25 cellular contexts compared by ENCODE assay signal in the genomic region with DNA sequence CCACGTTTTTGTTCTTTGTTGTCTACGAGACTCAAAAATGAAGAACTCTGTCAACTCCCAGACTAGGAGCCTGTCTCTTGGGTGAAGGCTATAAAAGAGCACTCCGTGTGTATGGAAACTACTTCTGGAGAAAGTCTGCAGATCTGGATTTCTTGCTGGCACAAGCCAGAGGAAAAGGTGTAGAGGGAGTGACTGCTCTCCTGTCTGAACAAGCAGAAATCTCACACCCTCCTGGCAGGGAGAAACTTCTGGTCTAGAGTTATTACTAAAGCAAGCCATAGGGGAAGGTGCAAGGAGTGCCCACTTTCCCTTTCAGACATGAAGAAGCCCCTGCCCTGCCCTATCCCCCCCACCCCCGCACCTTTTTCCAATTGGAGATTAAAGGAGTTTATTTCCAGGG. TPM values are rescaled to one million over a fixed set of nuclear protein-coding genes. Genes with fewer than 3 reads are reported as not detected.
DNase-seq lines count a peak whose midpoint lies in the region; ATAC-seq and TF ChIP-seq lines count a peak whose summit lies in the region.
"Had no signal": no experiment of that assay in that cellular context is flagged by ENCODE, and none has a peak within 500 bp of the region (broad histone marks: within the 10 kb centered on the region; RNA-seq: fewer than 3 reads in every experiment).

No MANE protein-coding gene starts in this region.

- H3K4me1 ChIP-seq in spleen = no peaks in the 10 kb centered on the region
- H3K4me1 ChIP-seq: BE2C, BLaER1 had no signal

- H3K4me3 ChIP-seq in epithelial cell of esophagus (ENCODE audit: low read length) (no peak overlapping the region), spleen (no peak overlapping the region)
- H3K4me3 ChIP-seq: BLaER1, GM12878 had no signal

- TF ChIP-seq POLR2A in spleen (IDR thresholded peaks at IDR 0.05) = no peak

- peaks cover 3 to 54% (median 46%) of the 10 kb centered on the region in 8 donors for H3K9me3 ChIP-seq in spleen
- H3K9me3 ChIP-seq: BE2C had no signal

- peaks cover 0 to 7% (median 0%) of the 10 kb centered on the region in 7 donors for H3K27me3 ChIP-seq in spleen (replicated peaks in 1 of 7)
- H3K27me3 ChIP-seq: BE2C, BLaER1 had no signal

- TF ChIP-seq CTCF in epithelial cell of esophagus (IDR thresholded peaks at IDR 0.05; ENCODE audit: insufficient read depth, low read depth, low read length, missing control alignments) (no peak), spleen (IDR thresholded peaks at IDR 0.05 in 8 of 11, conservative IDR thresholded peaks at IDR 0.05 in 3 of 11) (no peak)

- DNase-seq in epithelial cell of esophagus (ENCODE audit: low read depth) (peak; percentile 22), spleen (no peak), NCI-H526 (lab: John Stamatoyannopoulos, UW) (no peak)
- DNase-seq in activated naive CD4-positive, alpha-beta T cell (lab: John Stamatoyannopoulos, UW) = no peak
- DNase-seq: 8988T; ACHN; BE2C; C1 segment of cervical spinal cord; CD4-positive, alpha-beta memory T cell; CD4-positive, CD25-positive, alpha-beta regulatory T cell; CD8-positive, alpha-beta memory T cell; COR-L47; DMS 273 treated with DMSO at 0.1 percent for 48 hours; DMS153; DMS53; DMS79; DND-41; EL; GDM1 had no signal

- ATAC-seq in esophagus mucosa = peak; percentile 94
- ATAC-seq: GM12878 had no signal

- 79 to 84% (median 82%) methylated on average over 4 of the region's 4 CpGs for WGBS in spleen, 5 donors

- no peak overlapping the region for H3K27ac ChIP-seq in spleen
- H3K27ac ChIP-seq: BLaER1 had no signal

- H3K36me3 ChIP-seq in spleen = no peaks in the 10 kb centered on the region
- H3K36me3 ChIP-seq: BE2C, BLaER1 had no signal

- intact Hi-C loops in spleen (cut with DNase I; ENCODE audit: low total_unique reads) = no loop called here

RNA-seq across cellular contexts. Expression of a gene that starts 9.5 kb away (rescaled TPM):
- total RNA-seq in esophagus mucosa = 7.4 TPM
- total RNA-seq in spleen = 1 to 10 TPM in 1 of 7 donors, under 1 TPM in 3, not detected in 3; 0.38 to 1.5 (median 0.53) TPM
- not detected for polyA plus RNA-seq in spleen
- total RNA-seq: CD4-positive, alpha-beta memory T cell; CD4-positive, CD25-positive, alpha-beta regulatory T cell; CD8-positive, alpha-beta memory T cell; G401; GM12878 had no signal
- polyA plus RNA-seq: AG04450; CD14-positive monocyte; CD4-positive, alpha-beta memory T cell; CD4-positive, CD25-positive, alpha-beta regulatory T cell; CD8-positive, alpha-beta memory T cell; GM12878 had no signal
